Comparison of ENCODE assay signal across 20 cellular contexts in genomic region chr10:48333856-48334255, GRCh38. TPM values are rescaled to one million over a fixed set of nuclear protein-coding genes. Genes with fewer than 3 reads are reported as not detected.
DNase-seq lines count a peak whose midpoint lies in the region; ATAC-seq and TF ChIP-seq lines count a peak whose summit lies in the region.
"Had no signal": no experiment of that assay in that cellular context is flagged by ENCODE, and none has a peak within 500 bp of the region (broad histone marks: within the 10 kb centered on the region; RNA-seq: fewer than 3 reads in every experiment).

No MANE protein-coding gene starts in this region.

- no peak overlapping the region for H3K27ac ChIP-seq in mammary epithelial cell (ENCODE audit: insufficient read depth, low read depth, low read length)
- H3K27ac ChIP-seq: lower lobe of right lung, testis had no signal

- CTCF ChIA-PET in Calu3 (lab: Charles Lee) (no interaction called here), mammary epithelial cell (lab: Charles Lee; ENCODE audit: low non-redundant PET) (no interaction called here)

- no peak overlapping the region for H2AFZ ChIP-seq in mammary epithelial cell (ENCODE audit: low read depth, low read length)

- H3K9ac ChIP-seq in mammary epithelial cell (ENCODE audit: insufficient read depth, low read length), result no peak overlapping the region

- DNase-seq in Calu3 (no peak), HPDE6-E6E7 (ENCODE audit: extremely low spot score) (peak; percentile 72), mammary epithelial cell (peak; percentile 56), iris pigment epithelial cell (ENCODE audit: low read depth) (peak; percentile 27), posterior vena cava (ENCODE audit: low spot score) (no peak)
- DNase-seq in activated naive CD4-positive, alpha-beta T cell (lab: John Stamatoyannopoulos, UW), result no peak
- DNase-seq: activated CD4-positive, alpha-beta T cell treated with anti-CD3 and anti-CD28 coated beads, Interleukin-2, amount 50 U/mL, for 1 hour; erythroblast; lower lobe of right lung; MV-4-11; NCI-H2029 treated with DMSO at 0.1 percent for 48 hours; NK-92 treated with Interleukin-12 subunit alpha and Interleukin-12 subunit beta, amount 100 ng/mL, for 24 hours; occipital lobe; stimulated activated CD4-positive, alpha-beta T cell treated with anti-CD3 and anti-CD28 coated beads, Interleukin-15, amount 100 ng/mL, for 24 hours; testis had no signal

- H4K20me1 ChIP-seq in mammary epithelial cell (ENCODE audit: insufficient read depth, low read length), result no peaks in the 10 kb centered on the region

- H3K4me1 Mint-ChIP-seq in Calu3 (ENCODE audit: low read depth, unreplicated experiment), result peaks cover 36% of the 10 kb centered on the region

- peaks cover 10% of the 10 kb centered on the region for H3K36me3 Mint-ChIP-seq in Calu3 (ENCODE audit: insufficient read depth, unreplicated experiment)

- dilution Hi-C loops in mammary epithelial cell (cut with HindIII; ENCODE audit: low sequenced_read_pairs), result no loop called here

- peaks cover 47% of the 10 kb centered on the region for H3K79me2 ChIP-seq in mammary epithelial cell (ENCODE audit: insufficient read depth, low read length)

- no peak overlapping the region for H3K4me3 Mint-ChIP-seq in Calu3 (ENCODE audit: low read depth, unreplicated experiment)
- H3K4me3 Mint-ChIP-seq: central memory CD8-positive, alpha-beta T cell had no signal

- H3K27me3 ChIP-seq in mammary epithelial cell (ENCODE audit: insufficient read depth, low read length), result no peaks in the 10 kb centered on the region
- H3K27me3 ChIP-seq: testis had no signal

- in situ Hi-C loops in mammary epithelial cell (cut with MboI; ENCODE audit: low sequenced_read_pairs in 2 of 2), result no loop called here

- intact Hi-C loops in Calu3 (cut with micrococcal nuclease; ENCODE audit: unreplicated experiment) (loop anchor here (2.0 kb wide), 1 partner anchor 17 kb away; no protein-coding TSS in a partner anchor), mammary epithelial cell (cut with micrococcal nuclease) (no loop called here), posterior vena cava (cut with DNase I) (no loop called here)

- H3K9me3 Mint-ChIP-seq in Calu3 (ENCODE audit: low read depth, unreplicated experiment), result no peaks in the 10 kb centered on the region
- H3K9me3 Mint-ChIP-seq: central memory CD8-positive, alpha-beta T cell had no signal

- H3K4me1 ChIP-seq in mammary epithelial cell (ENCODE audit: insufficient read depth, low read length), result peaks cover 6% of the 10 kb centered on the region
- H3K4me1 ChIP-seq: HAP-1 had no signal

- no peak overlapping the region for H3K4me2 ChIP-seq in mammary epithelial cell (ENCODE audit: insufficient read depth, low read depth, low read length)

- no peaks in the 10 kb centered on the region for H3K9me3 ChIP-seq in mammary epithelial cell (replicated peaks; ENCODE audit: insufficient read depth, low read length)
- H3K9me3 ChIP-seq: HAP-1, lower lobe of right lung, testis had no signal

- H3K27ac Mint-ChIP-seq in Calu3 (ENCODE audit: unreplicated experiment), result peak overlapping the region; percentile 18

- 80% methylated on average over 1 of the region's 6 CpGs for WGBS in mammary epithelial cell (ENCODE audit: low coverage, missing lambda C conversion rate)

- TF ChIP-seq CTCF in Calu3 (IDR thresholded peaks at IDR 0.05; ENCODE audit: unreplicated experiment) (no peak), mammary epithelial cell (conservative IDR thresholded peaks at IDR 0.05 in 1 of 2, IDR thresholded peaks at IDR 0.05 in 1 of 2; ENCODE audit: extremely low read depth in 1 of 2, insufficient read depth in 1 of 2, low read depth in 1 of 2, low read length in 2 of 2) (no peak)

- no peak overlapping the region for H3K4me3 ChIP-seq in mammary epithelial cell (replicated peaks in 1 of 3; ENCODE audit: insufficient read depth in 1 of 3, low read depth in 2 of 3, low read length in 3 of 3)
- H3K4me3 ChIP-seq: HAP-1, lower lobe of right lung, testis had no signal

- ATAC-seq in GM19455 (IDR thresholded peaks at IDR 0.05; ENCODE audit: unreplicated experiment), result no peak

- no peaks in the 10 kb centered on the region for H3K27me3 Mint-ChIP-seq in Calu3 (ENCODE audit: unreplicated experiment)
- H3K27me3 Mint-ChIP-seq: central memory CD8-positive, alpha-beta T cell had no signal

- BruUV-seq in Calu3 (replicated peaks; lab: Mats Ljungman, UMichigan) (no TSS peak), mammary epithelial cell (replicated peaks; lab: Mats Ljungman, UMichigan) (no TSS peak)

- peaks cover 5% of the 10 kb centered on the region for H3K36me3 ChIP-seq in mammary epithelial cell (ENCODE audit: insufficient read depth, low read length)
- H3K36me3 ChIP-seq: HAP-1, lower lobe of right lung had no signal

RNA-seq across cellular contexts. Expression of gene MAPK8, which starts 27.4 kb away (rescaled TPM):
- 55.7 and 63.4 TPM in 2 replicates for total RNA-seq in Calu3 (2022)
- 10 to 100 TPM; 38.6 to 50.8 TPM for total RNA-seq in mammary epithelial cell
- polyA plus RNA-seq in mammary epithelial cell, result 19.2 TPM
- 38.3 TPM for polyA minus RNA-seq in mammary epithelial cell
- 10 to 100 TPM; 29.1 to 36.7 TPM for total RNA-seq in posterior vena cava

RNA-seq across cellular contexts. Expression of gene FRMPD2, which starts 59.4 kb away (rescaled TPM):
- 1.9 and 2.0 TPM in 2 replicates for total RNA-seq in Calu3 (2022)
- under 1 TPM; 0.33 to 0.59 TPM for total RNA-seq in mammary epithelial cell
- polyA plus RNA-seq in mammary epithelial cell, result 0.41 TPM
- 1.2 TPM for polyA minus RNA-seq in mammary epithelial cell
- not detected for total RNA-seq in posterior vena cava
- total RNA-seq: NCI-H460, RPMI7951 had no signal

Comparison
In these comparisons a context has a peak if more than half of its experiments do, and no peak if none do; other contexts are left out.
1. DNase-seq: peak in HPDE6-E6E7 (single experiment), mammary epithelial cell (single experiment) and iris pigment epithelial cell (single experiment); none in Calu3 (single experiment), activated naive CD4-positive, alpha-beta T cell (0 of 4) and posterior vena cava (single experiment).